ENCODE assay signal across 9 cellular contexts in genomic region chr15:58980351-58980939, GRCh38. TPM values are rescaled to one million over a fixed set of nuclear protein-coding genes. Genes with fewer than 3 reads are reported as not detected.
DNase-seq lines count a peak whose midpoint lies in the region; ATAC-seq, FAIRE-seq and TF ChIP-seq lines count a peak whose summit lies in the region.
"Had no signal": no experiment of that assay in that cellular context is flagged by ENCODE, and none has a peak within 500 bp of the region (broad histone marks: within the 10 kb centered on the region; RNA-seq: fewer than 3 reads in every experiment).

No MANE protein-coding gene starts in this region.

- H3K27me3 ChIP-seq in HL-60 (ENCODE audit: insufficient read depth, poor library complexity, severe bottlenecking): no peaks in the 10 kb centered on the region
- H3K27me3 ChIP-seq in neutrophil: peaks cover under 1% of the 10 kb centered on the region

- peaks cover 0 to 23% of the 10 kb centered on the region in 2 experiments for H3K4me1 ChIP-seq in neutrophil (ENCODE audit: control insufficient read depth in 1 of 2, insufficient read depth in 1 of 2, low read depth in 1 of 2, low read length in 1 of 2)

- no peak for DNase-seq in CD14-positive monocyte (ENCODE audit: low spot score)
- DNase-seq in HL-60 (ENCODE audit: low read depth in 1 of 2, low spot score in 1 of 2): no peak
- DNase-seq in RCC 7860 (ENCODE audit: low spot score): peak; percentile 38
- no peak for DNase-seq in HTR-8/SVneo (ENCODE audit: insufficient read length, low spot score)

- H3K27ac Mint-ChIP-seq in CD14-positive monocyte: peak overlapping the region in 4 of 7 donors; percentile 2 to 73 (median 37)

- no peak overlapping the region for H3K27ac ChIP-seq in HL-60 (replicated peaks)
- no peak overlapping the region for H3K27ac ChIP-seq in neutrophil

- peaks cover 82% of the 10 kb centered on the region for H3K4me1 Mint-ChIP-seq in CD14-positive monocyte

- H3K9me3 ChIP-seq in neutrophil: no peaks in the 10 kb centered on the region

- peaks cover 0 to 5% (median 0%) of the 10 kb centered on the region in 3 donors for H3K27me3 Mint-ChIP-seq in CD14-positive monocyte (ENCODE audit: low read depth in 3 of 3)
- H3K27me3 Mint-ChIP-seq: memory B cell had no signal

- no peak overlapping the region for H3K4me3 ChIP-seq in HL-60 (replicated peaks; ENCODE audit: insufficient read depth, low read length)
- H3K4me3 ChIP-seq in neutrophil (ENCODE audit: low read depth in 1 of 2, low read length in 1 of 2): no peak overlapping the region

- TF ChIP-seq CTCF in CD14-positive monocyte (IDR thresholded peaks at IDR 0.05) (peak; percentile 75), HL-60 (IDR thresholded peaks at IDR 0.05; ENCODE audit: insufficient read depth, low read length) (peak; percentile 9), neutrophil (IDR thresholded peaks at IDR 0.05) (peak; percentile 33)

- ATAC-seq in GM21360 (IDR thresholded peaks at IDR 0.05; ENCODE audit: unreplicated experiment): no peak
- no peak for ATAC-seq in HG02763 (IDR thresholded peaks at IDR 0.05; ENCODE audit: unreplicated experiment)

- H3K36me3 Mint-ChIP-seq in CD14-positive monocyte: no peaks in the 10 kb centered on the region
- H3K36me3 Mint-ChIP-seq: memory B cell had no signal

- no peak overlapping the region for H3K4me3 Mint-ChIP-seq in CD14-positive monocyte

- intact Hi-C loops in CD14-positive monocyte (cut with micrococcal nuclease): loop anchor here (5.0 to 10.0 kb wide), 4 partner anchors 54 to 704 kb away; partner anchors contain the start of genes CCNB2 (in 2 of the 2) and BNIP2 (in 1 of the 2)

- H3K9me3 Mint-ChIP-seq in CD14-positive monocyte: peaks cover 0 to 2% (median 0%) of the 10 kb centered on the region in 7 donors
- H3K9me3 Mint-ChIP-seq: memory B cell had no signal

- FAIRE-seq in RCC 7860 (lab: Jason Lieb, UNC): peak; percentile 90
- peak; percentile 97 for FAIRE-seq in endometrium (lab: Jason Lieb, UNC)
- no peak for FAIRE-seq in HTR-8/SVneo (lab: Jason Lieb, UNC)

- H3K36me3 ChIP-seq in neutrophil: no peaks in the 10 kb centered on the region

RNA-seq across cellular contexts. Expression of gene RNF111, which starts 7.0 kb away (rescaled TPM):
- 10 to 100 TPM; 10.2 to 18.2 TPM for polyA plus RNA-seq in CD14-positive monocyte

RNA-seq across cellular contexts. Expression of gene SLTM, which starts 47.0 kb away (rescaled TPM):
- polyA plus RNA-seq in CD14-positive monocyte: 10 to 100 TPM; 26.5 to 34.3 TPM

Comparison
In these comparisons a context has a peak if more than half of its experiments do, and no peak if none do; other contexts are left out.
1. CTCF ChIP-seq: peak in every context shown above with its lines; median percentile 75 in CD14-positive monocyte; 33 in neutrophil; 9 in HL-60.